6 cellular contexts compared by ENCODE assay signal in genomic region chr17:7368597-7368994, GRCh38. TPM values are rescaled to one million over a fixed set of nuclear protein-coding genes. Genes with fewer than 3 reads are reported as not detected.
"Had no signal": no experiment of that assay in that cellular context is flagged by ENCODE, and none has a peak within 500 bp of the region (broad histone marks: within the 10 kb centered on the region; RNA-seq: fewer than 3 reads in every experiment).

No MANE protein-coding gene starts in this region.

RNA-seq across cellular contexts. Expression of gene TNK1, which starts 12.3 kb away (rescaled TPM):
- total RNA-seq: SJSA1 had no signal

RNA-seq across cellular contexts. Expression of gene TMEM95, which starts 13.6 kb away (rescaled TPM):
- total RNA-seq: M059J, PC-3, Peyer's patch, Right ventricle myocardium superior, SJSA1 had no signal
- polyA plus RNA-seq: SK-N-SH had no signal

RNA-seq across cellular contexts. Expression of gene ACAP1, which starts 32.3 kb away (rescaled TPM):
- total RNA-seq: M059J, PC-3, SJSA1 had no signal
